In the genomic region with DNA sequence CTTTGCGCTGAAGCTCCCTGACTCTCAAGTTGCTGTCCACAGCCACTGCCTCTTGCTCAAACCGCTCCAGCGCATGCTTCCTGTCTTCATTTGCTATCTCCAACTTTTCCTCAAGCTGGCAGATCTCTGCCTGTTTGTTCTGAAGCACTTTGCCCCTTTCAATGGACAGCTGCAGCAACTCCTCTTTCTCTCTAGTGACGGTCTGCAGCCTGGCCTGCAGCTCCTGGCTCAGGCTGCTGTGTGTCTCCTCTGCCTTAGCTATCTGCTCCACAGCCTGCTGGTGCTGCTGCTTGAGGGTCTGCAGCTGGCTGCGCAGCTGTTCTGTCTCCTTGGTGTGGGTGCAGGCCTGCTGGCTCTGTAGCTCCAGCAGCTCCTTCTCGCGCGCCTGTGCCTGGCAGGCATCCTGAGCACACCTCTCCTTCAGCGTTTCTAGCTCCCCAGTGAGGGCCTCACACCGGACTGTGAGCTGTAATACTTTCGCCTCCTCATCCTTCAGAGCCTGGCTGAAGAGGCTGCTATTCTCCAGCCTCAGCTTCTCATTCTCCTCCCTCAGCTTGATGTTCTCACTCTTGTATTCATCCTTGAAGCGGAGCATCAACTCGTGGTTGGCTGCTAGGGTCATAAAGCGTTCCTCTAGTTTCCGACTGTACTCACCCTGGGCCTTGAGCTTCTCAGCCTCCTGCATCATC, we compare ENCODE assay signal across 1 cellular context.
A peak's percentile ranks its signal among the peaks of the same experiment; 100 is the strongest.
TF ChIP-seq lines count a peak whose summit lies in the region.

No MANE protein-coding gene starts in this region.

TF ChIP-seq in K562, 482 proteins besides CTCF, POLR2A, EP300 and RAD21:
- TF ChIP-seq TSC22D4 (tag; IDR thresholded peaks at IDR 0.05) (no peak), NRF1 (conservative IDR thresholded peaks at IDR 0.05 in 1 of 2, IDR thresholded peaks at IDR 0.05 in 1 of 2) (peak in 1 of 2 experiments; percentile 5; a peak in 2 of 4 replicates), ZNF23 (CRISPR knock-in tag; IDR thresholded peaks at IDR 0.05) (no peak)
- TF ChIP-seq, protein P1, sequence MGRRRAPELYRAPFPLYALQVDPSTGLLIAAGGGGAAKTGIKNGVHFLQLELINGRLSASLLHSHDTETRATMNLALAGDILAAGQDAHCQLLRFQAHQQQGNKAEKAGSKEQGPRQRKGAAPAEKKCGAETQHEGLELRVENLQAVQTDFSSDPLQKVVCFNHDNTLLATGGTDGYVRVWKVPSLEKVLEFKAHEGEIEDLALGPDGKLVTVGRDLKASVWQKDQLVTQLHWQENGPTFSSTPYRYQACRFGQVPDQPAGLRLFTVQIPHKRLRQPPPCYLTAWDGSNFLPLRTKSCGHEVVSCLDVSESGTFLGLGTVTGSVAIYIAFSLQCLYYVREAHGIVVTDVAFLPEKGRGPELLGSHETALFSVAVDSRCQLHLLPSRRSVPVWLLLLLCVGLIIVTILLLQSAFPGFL (CRISPR knock-in tag; IDR thresholded peaks at IDR 0.05) = no peak
